Comparison of ENCODE assay signal across 25 cellular contexts in the genomic region with DNA sequence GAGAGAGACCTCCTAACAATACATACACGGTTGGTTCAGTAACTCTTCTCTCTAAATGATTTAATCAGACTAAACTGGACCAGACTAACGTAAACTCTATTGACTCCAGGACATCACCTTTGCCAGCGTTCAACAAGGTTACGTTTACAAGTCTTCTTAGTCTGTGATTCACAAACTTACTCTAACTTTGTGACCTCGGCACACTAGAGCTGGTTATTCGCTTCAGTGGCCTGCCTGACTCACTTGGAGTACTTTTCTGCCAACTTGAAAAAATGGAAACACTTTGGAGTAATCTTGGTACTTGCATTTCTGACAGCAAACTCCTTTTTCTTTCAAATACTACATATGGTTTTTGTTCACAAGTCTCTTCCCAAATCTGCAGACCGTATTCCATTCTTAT. TPM values are rescaled to one million over a fixed set of nuclear protein-coding genes. Genes with fewer than 3 reads are reported as not detected.
A peak's percentile ranks its signal among the peaks of the same experiment; 100 is the strongest.
DNase-seq lines count a peak whose midpoint lies in the region; ATAC-seq and TF ChIP-seq lines count a peak whose summit lies in the region.
"Had no signal": no experiment of that assay in that cellular context is flagged by ENCODE, and none has a peak within 500 bp of the region (broad histone marks: within the 10 kb centered on the region; RNA-seq: fewer than 3 reads in every experiment).

No MANE protein-coding gene starts in this region.

- peaks cover 2% of the 10 kb centered on the region for H3K36me3 Mint-ChIP-seq in CD8-positive, alpha-beta T cell

- H3K4me1 ChIP-seq in GM23248 (ENCODE audit: insufficient read depth): 0 out of 2 replicates have a peak, but pooled peaks cover 7% of the 10 kb centered on the region
- H3K4me1 ChIP-seq in CD8-positive, alpha-beta T cell (ENCODE audit: insufficient read depth, low read length): no peaks in the 10 kb centered on the region
- H3K4me1 ChIP-seq: left lung had no signal

- H3K9me3 Mint-ChIP-seq in CD8-positive, alpha-beta T cell: no peaks in the 10 kb centered on the region
- H3K9me3 Mint-ChIP-seq: activated naive CD8-positive, alpha-beta T cell treated with anti-CD3 and anti-CD28 coated beads, Interleukin-2, amount 50 U/mL, for 24 hours; nephron had no signal

- CTCF ChIA-PET in CD8-positive, alpha-beta T cell (lab: Charles Lee): no interaction called here

- POLR2A ChIA-PET in CD8-positive, alpha-beta T cell (lab: Charles Lee): interaction anchor here (1.0 kb wide), 1 partner anchor 9 kb away, joined by 3 read pairs; no protein-coding TSS in a partner anchor

- peaks cover 14% of the 10 kb centered on the region for H3F3A ChIP-seq in GM23248 (ENCODE audit: insufficient read depth)

- no peaks in the 10 kb centered on the region for H3K27me3 Mint-ChIP-seq in CD8-positive, alpha-beta T cell (ENCODE audit: low read depth)
- H3K27me3 Mint-ChIP-seq: activated naive CD8-positive, alpha-beta T cell treated with anti-CD3 and anti-CD28 coated beads, Interleukin-2, amount 50 U/mL, for 24 hours; progenitor cell of endocrine pancreas had no signal

- no peaks in the 10 kb centered on the region for H3K9me3 ChIP-seq in GM23248 (ENCODE audit: low read depth)
- no peaks in the 10 kb centered on the region for H3K9me3 ChIP-seq in CD8-positive, alpha-beta T cell (ENCODE audit: low read length)
- H3K9me3 ChIP-seq: Caco-2, left lung, tibial artery had no signal

- H3K4me2 ChIP-seq in GM23248 (ENCODE audit: unreplicated experiment): no peak overlapping the region

- 94% methylated on average over 7 of the region's 7 CpGs for WGBS in GM23248 (ENCODE audit: low coverage in 1 of 2, low lambda C conversion rate in 2 of 2, missing lambda C conversion rate in 2 of 2), 2 experiments

- no peaks in the 10 kb centered on the region for H3K27me3 ChIP-seq in GM23248 (replicated peaks; ENCODE audit: insufficient read depth)
- H3K27me3 ChIP-seq in CD8-positive, alpha-beta T cell (ENCODE audit: insufficient read depth, low read length): no peaks in the 10 kb centered on the region
- H3K27me3 ChIP-seq: left lung, tibial artery had no signal

- no peaks in the 10 kb centered on the region for H3K9me2 ChIP-seq in GM23248 (ENCODE audit: insufficient read depth)

- no peak overlapping the region for H3K27ac ChIP-seq in GM23248
- no peak overlapping the region for H3K27ac ChIP-seq in CD8-positive, alpha-beta T cell (ENCODE audit: low read depth, low read length)
- H3K27ac ChIP-seq: left lung, skin epidermis had no signal

- H4K20me1 ChIP-seq in GM23248 (ENCODE audit: insufficient read depth): peaks cover 6% of the 10 kb centered on the region; the same call in 1 of the 2 replicates

- intact Hi-C loops in CD8-positive, alpha-beta T cell (cut with DNase I, micrococcal nuclease): no loop called here

- no peak overlapping the region for H3K9ac ChIP-seq in GM23248

- peaks cover 98% of the 10 kb centered on the region for H3K79me2 ChIP-seq in GM23248 (ENCODE audit: insufficient read depth)

- no peaks in the 10 kb centered on the region for H3K36me3 ChIP-seq in GM23248 (ENCODE audit: low read depth)
- H3K36me3 ChIP-seq in CD8-positive, alpha-beta T cell (ENCODE audit: insufficient read depth, low read length): no peaks in the 10 kb centered on the region
- H3K36me3 ChIP-seq: left lung, tibial artery had no signal

- H3K4me3 Mint-ChIP-seq in CD8-positive, alpha-beta T cell: no peak overlapping the region
- H3K4me3 Mint-ChIP-seq: activated naive CD8-positive, alpha-beta T cell treated with anti-CD3 and anti-CD28 coated beads, Interleukin-2, amount 50 U/mL, for 24 hours; nephron had no signal

- peaks cover 3% of the 10 kb centered on the region for H3K4me1 Mint-ChIP-seq in CD8-positive, alpha-beta T cell (ENCODE audit: low read depth)
- H3K4me1 Mint-ChIP-seq: nephron had no signal

- H2AFZ ChIP-seq in GM23248: no peak overlapping the region

- H3K4me3 ChIP-seq in GM23248 (no peak overlapping the region), foreskin fibroblast (ENCODE audit: low read depth in 1 of 2, low read length in 2 of 2) (no peak overlapping the region)
- H3K4me3 ChIP-seq in CD8-positive, alpha-beta T cell (ENCODE audit: low read depth, low read length): no peak overlapping the region
- H3K4me3 ChIP-seq: left lung, skin epidermis, tibial artery had no signal

- no peak overlapping the region for H3K27ac Mint-ChIP-seq in CD8-positive, alpha-beta T cell
- H3K27ac Mint-ChIP-seq: activated naive CD8-positive, alpha-beta T cell treated with anti-CD3 and anti-CD28 coated beads, Interleukin-2, amount 50 U/mL, for 24 hours; nephron; progenitor cell of endocrine pancreas had no signal

- DNase-seq in GM23248 (peak; percentile 60), astrocyte of the hippocampus (ENCODE audit: low read depth, low spot score) (peak; percentile 69), foreskin fibroblast (peak; percentile 33 to 59), omental fat pad (ENCODE audit: low spot score) (no peak)
- DNase-seq in CD8-positive, alpha-beta T cell: no peak
- DNase-seq: activated CD4-positive, alpha-beta T cell treated with anti-CD3 and anti-CD28 coated beads, Interleukin-2, amount 50 U/mL, for 4 hours; activated CD8-positive, alpha-beta memory T cell treated with anti-CD3 and anti-CD28 coated beads, Interleukin-2, amount 50 U/mL, for 48 hours; activated effector memory CD4-positive, alpha-beta T cell treated with anti-CD3 and anti-CD28 coated beads, Interleukin-2, amount 50 U/mL, for 16 hours; activated naive CD8-positive, alpha-beta T cell treated with anti-CD3 and anti-CD28 coated beads, Interleukin-2, amount 50 U/mL, for 24 hours; Caco-2; EL; erythroblast; glutamatergic neuron; left lung; MM.1S; NCI-H2227 treated with DMSO at 0.1 percent for 48 hours; NCI-H774; SHP77; stimulated activated naive CD4-positive, alpha-beta T cell treated with Interleukin-2 at 50 U/mL for 16 hours; tibial artery had no signal

- ATAC-seq in HG02571 (IDR thresholded peaks at IDR 0.05; ENCODE audit: unreplicated experiment): no peak
- ATAC-seq in omental fat pad (ENCODE audit: low FRiP score): no peak
- ATAC-seq in GM19328 (IDR thresholded peaks at IDR 0.05; ENCODE audit: unreplicated experiment): no peak
- ATAC-seq in CD8-positive, alpha-beta T cell: no peak
- ATAC-seq: activated naive CD8-positive, alpha-beta T cell treated with anti-CD3 and anti-CD28 coated beads, Interleukin-2, amount 50 U/mL, for 24 hours; left lung had no signal

- no peak for TF ChIP-seq CTCF in foreskin fibroblast (IDR thresholded peaks at IDR 0.05; ENCODE audit: low read depth, low read length)
- TF ChIP-seq CTCF in omental fat pad (IDR thresholded peaks at IDR 0.05): no peak
- no peak for TF ChIP-seq CTCF in CD8-positive, alpha-beta T cell (IDR thresholded peaks at IDR 0.05)

- in situ Hi-C loops in GM23248 (cut with MboI): no loop called here

RNA-seq across cellular contexts. Expression of a gene that starts 26.2 kb away (rescaled TPM):
- total RNA-seq in GM23248 (2014; rRNA removed; shearing (Covaris generic)): 32.4 and 44.8 TPM in 2 replicates
- polyA plus RNA-seq in GM23248 (2016; fragmentation: Nextera tagmentation; extraction: Ambion mirVana): 42.1 and 44.2 TPM in 2 replicates
- 10 to 100 TPM; 17.9 to 30.4 (median 23.5) TPM for total RNA-seq in omental fat pad
- 10 to 100 TPM; 11.2 to 12.9 TPM for total RNA-seq in CD8-positive, alpha-beta T cell

Comparison
In these comparisons a context has a peak if more than half of its experiments do, and no peak if none do; other contexts are left out.
1. DNase-seq: peak in GM23248 (single experiment), astrocyte of the hippocampus (single experiment) and foreskin fibroblast (2 of 2); none in omental fat pad (single experiment) and CD8-positive, alpha-beta T cell (0 of 7).